In genomic region chr4:40066651-40067050, GRCh38 we compare ENCODE assay signal across 1 cellular context.
TF ChIP-seq lines count a peak whose summit lies in the region.

No MANE protein-coding gene starts in this region.

TF ChIP-seq in WTC11, 78 proteins besides CTCF, POLR2A, EP300 and RAD21 (continued from another document):
- no peak for TF ChIP-seq MAX (CRISPR knock-in tag; IDR thresholded peaks at IDR 0.05)
- TF ChIP-seq ZNF512 (CRISPR knock-in tag; IDR thresholded peaks at IDR 0.05; ENCODE audit: borderline replicate concordance), result no peak
- TF ChIP-seq ARID4B (CRISPR knock-in tag; IDR thresholded peaks at IDR 0.05; ENCODE audit: borderline replicate concordance), result no peak
- TF ChIP-seq USF2 (CRISPR knock-in tag; IDR thresholded peaks at IDR 0.05), result no peak
- TF ChIP-seq KAT7 (CRISPR knock-in tag; IDR thresholded peaks at IDR 0.05; ENCODE audit: borderline replicate concordance), result no peak
- no peak for TF ChIP-seq ZNF423 (CRISPR knock-in tag; IDR thresholded peaks at IDR 0.05)
- TF ChIP-seq NR3C1 (CRISPR knock-in tag; conservative IDR thresholded peaks at IDR 0.05; ENCODE audit: low read depth), result no peak
- TF ChIP-seq ZNF138 (CRISPR knock-in tag; conservative IDR thresholded peaks at IDR 0.05), result no peak
- no peak for TF ChIP-seq AR (CRISPR knock-in tag; IDR thresholded peaks at IDR 0.05)
- no peak for TF ChIP-seq SP1 (CRISPR knock-in tag; conservative IDR thresholded peaks at IDR 0.05)
